Comparison of ENCODE assay signal across 20 cellular contexts in the genomic region with DNA sequence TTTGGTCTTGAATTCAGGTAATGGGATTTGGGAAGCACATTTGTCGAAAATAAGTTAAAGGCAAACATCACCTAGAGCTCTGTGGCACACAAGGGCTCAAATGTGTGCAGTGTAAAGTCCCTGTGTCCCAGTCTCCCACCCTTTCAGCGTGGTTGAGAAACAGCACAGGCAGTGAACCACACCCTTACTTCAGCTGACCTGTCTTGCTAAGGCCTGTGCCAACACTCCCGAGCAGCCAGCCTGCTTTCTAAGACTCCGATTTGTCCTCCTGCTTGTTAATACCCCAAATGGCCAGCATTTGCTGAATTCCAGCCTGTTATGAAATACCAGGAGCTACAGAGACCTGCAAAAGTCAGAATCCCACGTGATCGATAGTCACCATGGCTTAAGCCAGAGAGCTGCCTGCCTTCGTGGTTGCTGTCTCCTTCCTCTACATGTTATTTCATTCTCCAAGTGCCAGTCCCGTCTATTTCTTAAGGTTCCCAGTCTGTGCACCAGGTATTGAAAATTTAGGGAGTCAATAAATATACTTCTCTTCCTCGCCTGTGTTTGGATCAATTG.
"Had no signal": no experiment of that assay in that cellular context is flagged by ENCODE, and none has a peak within 500 bp of the region (broad histone marks: within the 10 kb centered on the region; RNA-seq: fewer than 3 reads in every experiment).

No MANE protein-coding gene starts in this region.

- DNase-seq: activated CD4-positive, alpha-beta memory T cell treated with anti-CD3 and anti-CD28 coated beads for 36 hours; activated effector memory CD4-positive, alpha-beta T cell treated with Interleukin-2 at 50 U/mL for 16 hours; activated naive CD4-positive, alpha-beta T cell treated with anti-CD3 and anti-CD28 coated beads for 36 hours; activated naive CD8-positive, alpha-beta T cell treated with anti-CD3 and anti-CD28 coated beads, Interleukin-2, amount 10 ng/mL, durations not matched to agents 7 days and 5 days; activated T-cell treated with anti-CD3 and anti-CD28 coated beads, Interleukin-2, amount 50 U/mL, for 72 hours; amniotic stem cell; cerebellar nuclear complex; foreskin keratinocyte; kidney glomerular epithelial cell; mesendoderm; naive B cell; retina; stimulated activated CD4-positive, alpha-beta T cell treated with anti-CD3 and anti-CD28 coated beads, Interleukin-4, amount 100 ng/mL, for 4 hours; substantia nigra; T-helper 9 cell; tibial artery had no signal

- H3K27ac ChIP-seq: coronary artery, foreskin keratinocyte, tibial artery had no signal

- H3K9me3 ChIP-seq: tibial artery had no signal

- H3K27me3 ChIP-seq: foreskin keratinocyte, tibial artery had no signal

- FAIRE-seq: endometrium, urothelium cell line had no signal

- H3K4me3 ChIP-seq: coronary artery, tibial artery had no signal

- H3K4me1 ChIP-seq: foreskin keratinocyte, tibial artery had no signal

- ATAC-seq: activated T-cell treated with anti-CD3 and anti-CD28 coated beads, Interleukin-2, amount 50 U/mL, for 72 hours; foreskin keratinocyte; WTC11 had no signal

- H3K36me3 ChIP-seq: tibial artery had no signal
